Comparison of ENCODE assay signal across 12 cellular contexts in the genomic region with DNA sequence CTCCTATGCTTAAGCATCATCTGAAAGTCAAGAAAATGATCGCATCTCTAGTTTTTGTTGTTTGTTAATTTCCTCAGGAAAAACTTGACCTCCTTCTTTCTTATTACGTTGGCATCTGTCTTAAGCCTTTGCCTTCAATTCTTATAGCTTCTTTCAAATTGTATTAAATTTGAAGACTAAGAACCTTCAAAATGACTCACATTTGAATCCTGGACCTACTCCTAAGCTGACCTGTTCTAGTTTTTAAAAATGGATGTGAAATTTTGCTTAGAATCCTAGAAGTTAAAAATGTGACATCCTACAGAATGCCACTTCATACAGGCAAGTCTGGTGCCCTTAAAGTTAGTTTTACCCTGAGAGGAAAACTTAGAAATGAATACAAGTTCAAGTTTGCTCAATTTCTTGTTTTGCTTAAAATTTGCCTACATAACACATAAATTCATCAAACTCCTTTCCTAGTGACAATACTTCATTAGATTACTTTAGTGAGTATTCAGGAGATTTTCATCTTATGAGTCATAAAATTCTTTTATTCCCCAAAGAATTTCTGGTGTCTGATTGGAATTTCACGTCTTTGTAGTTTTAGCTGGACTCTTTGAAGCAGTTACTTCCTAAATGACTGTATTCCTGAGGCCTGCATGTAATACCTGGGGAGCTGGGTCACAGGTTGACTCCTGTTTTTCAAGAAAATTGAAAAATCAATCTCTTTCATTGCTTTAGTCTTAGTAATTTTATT.
A peak's percentile ranks its signal among the peaks of the same experiment; 100 is the strongest.
DNase-seq lines count a peak whose midpoint lies in the region; ATAC-seq and TF ChIP-seq lines count a peak whose summit lies in the region.
"Had no signal": no experiment of that assay in that cellular context is flagged by ENCODE, and none has a peak within 500 bp of the region (broad histone marks: within the 10 kb centered on the region; RNA-seq: fewer than 3 reads in every experiment).

No MANE protein-coding gene starts in this region.

- no peaks in the 10 kb centered on the region for H3K9me2 ChIP-seq in SK-N-SH

- H3K36me3 ChIP-seq in SK-N-SH (replicated peaks in 1 of 2; ENCODE audit: control insufficient read depth in 1 of 2, insufficient read depth in 2 of 2, low read length in 1 of 2) (peaks cover 0 to 14% of the 10 kb centered on the region in 2 experiments), Peyer's patch (no peaks in the 10 kb centered on the region)
- H3K36me3 ChIP-seq: spleen had no signal

- TF ChIP-seq RAD21 in SK-N-SH (IDR thresholded peaks at IDR 0.05; ENCODE audit: low read length), result no peak

- TF ChIP-seq CTCF in SK-N-SH (IDR thresholded peaks at IDR 0.05) (no peak), Peyer's patch (IDR thresholded peaks at IDR 0.05) (no peak)

- DNase-seq in HCEC 1CT, result peak; percentile 82
- no peak for DNase-seq in SK-N-SH
- peak; percentile 70 for DNase-seq in fibroblast of peridontal ligament (ENCODE audit: extremely low read depth)
- peak; percentile 9 for DNase-seq in skeletal muscle cell (ENCODE audit: low read depth)
- no peak for DNase-seq in Peyer's patch
- DNase-seq in stimulated activated naive CD8-positive, alpha-beta T cell treated with anti-CD3 and anti-CD28 coated beads, Interleukin-15, Interleukin-2, amounts not matched to agents 100 U/mL and 50 U/mL, for 24 hours, result no peak
- DNase-seq: activated CD4-positive, alpha-beta T cell treated with anti-CD3 and anti-CD28 coated beads for 48 hours; DMS79; KBM-7; spleen had no signal

- H3K27ac ChIP-seq in SK-N-SH (ENCODE audit: low read depth in 2 of 2, low read length in 1 of 2), result peak overlapping the region; percentile 77 to 79; a peak in 3 of 4 replicates
- H3K27ac ChIP-seq in Peyer's patch, result no peak overlapping the region
- H3K27ac ChIP-seq: spleen had no signal

- no peak for ATAC-seq in GM18867 (IDR thresholded peaks at IDR 0.05; ENCODE audit: unreplicated experiment)
- ATAC-seq in HG03432 (IDR thresholded peaks at IDR 0.05; ENCODE audit: unreplicated experiment), result no peak
- ATAC-seq in stimulated activated naive CD8-positive, alpha-beta T cell treated with anti-CD3 and anti-CD28 coated beads, Interleukin-15, Interleukin-2, amounts not matched to agents 100 U/mL and 50 U/mL, for 24 hours, result no peak

- H3K4me1 ChIP-seq in SK-N-SH (ENCODE audit: control insufficient read depth in 1 of 2, insufficient read depth in 2 of 2, low read depth in 1 of 2, low read length in 1 of 2) (peaks cover 0 to 29% of the 10 kb centered on the region in 2 experiments; a peak in 3 of 4 replicates), Peyer's patch (no peaks in the 10 kb centered on the region)
- H3K4me1 ChIP-seq: spleen had no signal

- TF ChIP-seq POLR2A in Peyer's patch (IDR thresholded peaks at IDR 0.05), result no peak

- POLR2A ChIA-PET in SK-N-SH (lab: Yijun Ruan, JAX), result no interaction called here

- peak in 1 of 2 experiments; percentile 83; a peak in 2 of 4 replicates for TF ChIP-seq EP300 in SK-N-SH (IDR thresholded peaks at IDR 0.05; ENCODE audit: borderline replicate concordance in 1 of 2, low read depth in 1 of 2, low read length in 1 of 2)

- H3K4me3 ChIP-seq in SK-N-SH (ENCODE audit: low read depth in 2 of 2, low read length in 1 of 2) (no peak overlapping the region), skeletal muscle cell (ENCODE audit: low read depth, low read length) (no peak overlapping the region), Peyer's patch (no peak overlapping the region)
- H3K4me3 ChIP-seq: spleen had no signal

- peak overlapping the region; percentile 39 for H3K4me2 ChIP-seq in SK-N-SH

- CTCF ChIA-PET in SK-N-SH (lab: Yijun Ruan, JAX), result no interaction called here

- peak overlapping the region; percentile 35; the same call in 1 of the 2 replicates for H3K9ac ChIP-seq in SK-N-SH

- no peaks in the 10 kb centered on the region for H4K20me1 ChIP-seq in SK-N-SH (ENCODE audit: insufficient read depth)

- H3K79me2 ChIP-seq in SK-N-SH (ENCODE audit: insufficient read depth), result peaks cover 22% of the 10 kb centered on the region

- no peaks in the 10 kb centered on the region for H3K27me3 ChIP-seq in SK-N-SH (ENCODE audit: insufficient read depth)
- no peaks in the 10 kb centered on the region for H3K27me3 ChIP-seq in Peyer's patch
- H3K27me3 ChIP-seq: spleen had no signal

- H3F3A ChIP-seq in SK-N-SH (replicated peaks; ENCODE audit: insufficient read depth), result peaks cover 40% of the 10 kb centered on the region

- peak overlapping the region; percentile 14; the same call in 1 of the 2 replicates for H2AFZ ChIP-seq in SK-N-SH (ENCODE audit: low read depth)

- H3K9me3 ChIP-seq in SK-N-SH (peaks cover 9% of the 10 kb centered on the region; the same call in 1 of the 2 replicates), Peyer's patch (no peaks in the 10 kb centered on the region)

- WGBS in SK-N-SH (ENCODE audit: low lambda C conversion rate), result 19% methylated on average over 3 of the region's 3 CpGs

TF ChIP-seq in SK-N-SH, 30 proteins besides CTCF, POLR2A, EP300 and RAD21:
- TF ChIP-seq FOSL2 (IDR thresholded peaks at IDR 0.05; ENCODE audit: borderline replicate concordance, low read depth) (peak; percentile 82), REST (IDR thresholded peaks at IDR 0.05; ENCODE audit: low read depth, low read length) (no peak), JUND (IDR thresholded peaks at IDR 0.05) (peak; percentile 81), FOXM1 (IDR thresholded peaks at IDR 0.05; ENCODE audit: low read depth) (peak; percentile 61; the same call in 1 of the 2 replicates), TCF12 (IDR thresholded peaks at IDR 0.05) (peak; percentile 78), RXRA (IDR thresholded peaks at IDR 0.05; ENCODE audit: borderline replicate concordance, low read depth) (peak; percentile 27; the same call in 1 of the 2 replicates), MAX (IDR thresholded peaks at IDR 0.05; ENCODE audit: low read depth) (peak; percentile 41; the same call in 1 of the 2 replicates), ELF1 (IDR thresholded peaks at IDR 0.05) (no peak; the same call in 1 of the 2 replicates), TEAD4 (IDR thresholded peaks at IDR 0.05; ENCODE audit: borderline replicate concordance, insufficient read depth) (peak; percentile 88), POLR2AphosphoS5 (IDR thresholded peaks at IDR 0.05; ENCODE audit: low read depth, low read length) (peak; percentile 30; the same call in 1 of the 2 replicates), PBX3 (IDR thresholded peaks at IDR 0.05) (peak; percentile 84), NFIC (IDR thresholded peaks at IDR 0.05; ENCODE audit: borderline replicate concordance) (peak; percentile 48; the same call in 1 of the 2 replicates), MXI1 (IDR thresholded peaks at IDR 0.05; ENCODE audit: low read depth, low read length) (no peak)
- TF ChIP-seq, protein P1, sequence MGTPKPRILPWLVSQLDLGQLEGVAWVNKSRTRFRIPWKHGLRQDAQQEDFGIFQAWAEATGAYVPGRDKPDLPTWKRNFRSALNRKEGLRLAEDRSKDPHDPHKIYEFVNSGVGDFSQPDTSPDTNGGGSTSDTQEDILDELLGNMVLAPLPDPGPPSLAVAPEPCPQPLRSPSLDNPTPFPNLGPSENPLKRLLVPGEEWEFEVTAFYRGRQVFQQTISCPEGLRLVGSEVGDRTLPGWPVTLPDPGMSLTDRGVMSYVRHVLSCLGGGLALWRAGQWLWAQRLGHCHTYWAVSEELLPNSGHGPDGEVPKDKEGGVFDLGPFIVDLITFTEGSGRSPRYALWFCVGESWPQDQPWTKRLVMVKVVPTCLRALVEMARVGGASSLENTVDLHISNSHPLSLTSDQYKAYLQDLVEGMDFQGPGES (IDR thresholded peaks at IDR 0.05; ENCODE audit: low read depth, low read length), result no peak

Comparison
In these comparisons a context has a peak if more than half of its experiments do, and no peak if none do; other contexts are left out.
1. DNase-seq: peak in HCEC 1CT (single experiment), fibroblast of peridontal ligament (single experiment) and skeletal muscle cell (single experiment); none in SK-N-SH (single experiment), Peyer's patch (0 of 3) and stimulated activated naive CD8-positive, alpha-beta T cell treated with anti-CD3 and anti-CD28 coated beads, Interleukin-15, Interleukin-2, amounts not matched to agents 100 U/mL and 50 U/mL, for 24 hours (single experiment).
2. H3K27ac ChIP-seq: peak in SK-N-SH (2 of 2); none in Peyer's patch (0 of 4).